Comparison of ENCODE assay signal across 8 cellular contexts in genomic region chr19:14433454-14434156, GRCh38.
DNase-seq lines count a peak whose midpoint lies in the region; ATAC-seq and TF ChIP-seq lines count a peak whose summit lies in the region.

No MANE protein-coding gene starts in this region.

- H3K36me3 ChIP-seq in brain microvascular endothelial cell (replicated peaks): peaks cover 2% of the 10 kb centered on the region

- peak overlapping the region; percentile 69 for H3K4me3 ChIP-seq in brain microvascular endothelial cell (ENCODE audit: low read depth, low read length)

- DNase-seq in D341Med (ENCODE audit: low spot score) (peak; percentile 62), brain microvascular endothelial cell (no peak), kidney glomerular epithelial cell (lab: John Stamatoyannopoulos, UW) (peak; percentile 18), RKO (ENCODE audit: low spot score) (no peak), GM19238 (ENCODE audit: insufficient read length, low spot score) (no peak)
- DNase-seq in stimulated activated CD4-positive, alpha-beta T cell treated with anti-CD3 and anti-CD28 coated beads, TNF-alpha, amount 100 ng/mL, for 4 hours (ENCODE audit: low read depth in 3 of 3): peak in 2 of 3 experiments; percentile 50 to 60

- H3K27ac ChIP-seq in brain microvascular endothelial cell: peak overlapping the region; percentile 34

- ATAC-seq in HG03442 (IDR thresholded peaks at IDR 0.05; ENCODE audit: unreplicated experiment): peak; percentile 22
- peak; percentile 19 for ATAC-seq in SK-N-SH treated with all-trans-retinoic acid at 6 μM for 48 hours

- TF ChIP-seq CTCF in brain microvascular endothelial cell (IDR thresholded peaks at IDR 0.05; ENCODE audit: low read depth, low read length, missing control alignments): no peak

- no peaks in the 10 kb centered on the region for H3K27me3 ChIP-seq in brain microvascular endothelial cell (replicated peaks)

- in situ Hi-C loops in brain microvascular endothelial cell (cut with HindIII; ENCODE audit: low pct_ligation_motif_present, low sequenced_read_pairs): no loop called here

TF ChIP-seq in SK-N-SH treated with all-trans-retinoic acid at 6 μM for 48 hours, 23 proteins besides CTCF, POLR2A, EP300 and RAD21:
- TF ChIP-seq GLIS3 (CRISPR knock-in tag; IDR thresholded peaks at IDR 0.05) (no peak), TCF4 (CRISPR knock-in tag; IDR thresholded peaks at IDR 0.05; ENCODE audit: borderline replicate concordance) (no peak), BACH2 (CRISPR knock-in tag; IDR thresholded peaks at IDR 0.05; ENCODE audit: borderline replicate concordance) (no peak), RARB (CRISPR knock-in tag; IDR thresholded peaks at IDR 0.05) (no peak), PATZ1 (CRISPR knock-in tag; IDR thresholded peaks at IDR 0.05; ENCODE audit: borderline replicate concordance) (no peak), CSDC2 (CRISPR knock-in tag; IDR thresholded peaks at IDR 0.05) (no peak), POU6F1 (CRISPR knock-in tag; IDR thresholded peaks at IDR 0.05; ENCODE audit: borderline replicate concordance, low read depth) (no peak), ZNF8 (CRISPR knock-in tag; IDR thresholded peaks at IDR 0.05) (no peak), ZFP3 (CRISPR knock-in tag; IDR thresholded peaks at IDR 0.05) (no peak), ZNF565 (CRISPR knock-in tag; conservative IDR thresholded peaks at IDR 0.05; ENCODE audit: low read depth) (no peak), PPARA (CRISPR knock-in tag; IDR thresholded peaks at IDR 0.05; ENCODE audit: borderline replicate concordance) (no peak), ISL1 (CRISPR knock-in tag; IDR thresholded peaks at IDR 0.05) (no peak), OSR1 (CRISPR knock-in tag; IDR thresholded peaks at IDR 0.05) (no peak), SNAI2 (CRISPR knock-in tag; IDR thresholded peaks at IDR 0.05) (no peak), CSRNP3 (CRISPR knock-in tag; IDR thresholded peaks at IDR 0.05) (no peak), ARNTL (CRISPR knock-in tag; IDR thresholded peaks at IDR 0.05; ENCODE audit: borderline replicate concordance, low read depth) (no peak)

Comparison
In these comparisons a context has a peak if more than half of its experiments do, and no peak if none do; other contexts are left out.
1. DNase-seq: peak in D341Med (single experiment), kidney glomerular epithelial cell (single experiment) and stimulated activated CD4-positive, alpha-beta T cell treated with anti-CD3 and anti-CD28 coated beads, TNF-alpha, amount 100 ng/mL, for 4 hours (2 of 3); none in brain microvascular endothelial cell (single experiment), RKO (single experiment) and GM19238 (single experiment).